Comparison of ENCODE assay signal across 1 cellular context in the genomic region with DNA sequence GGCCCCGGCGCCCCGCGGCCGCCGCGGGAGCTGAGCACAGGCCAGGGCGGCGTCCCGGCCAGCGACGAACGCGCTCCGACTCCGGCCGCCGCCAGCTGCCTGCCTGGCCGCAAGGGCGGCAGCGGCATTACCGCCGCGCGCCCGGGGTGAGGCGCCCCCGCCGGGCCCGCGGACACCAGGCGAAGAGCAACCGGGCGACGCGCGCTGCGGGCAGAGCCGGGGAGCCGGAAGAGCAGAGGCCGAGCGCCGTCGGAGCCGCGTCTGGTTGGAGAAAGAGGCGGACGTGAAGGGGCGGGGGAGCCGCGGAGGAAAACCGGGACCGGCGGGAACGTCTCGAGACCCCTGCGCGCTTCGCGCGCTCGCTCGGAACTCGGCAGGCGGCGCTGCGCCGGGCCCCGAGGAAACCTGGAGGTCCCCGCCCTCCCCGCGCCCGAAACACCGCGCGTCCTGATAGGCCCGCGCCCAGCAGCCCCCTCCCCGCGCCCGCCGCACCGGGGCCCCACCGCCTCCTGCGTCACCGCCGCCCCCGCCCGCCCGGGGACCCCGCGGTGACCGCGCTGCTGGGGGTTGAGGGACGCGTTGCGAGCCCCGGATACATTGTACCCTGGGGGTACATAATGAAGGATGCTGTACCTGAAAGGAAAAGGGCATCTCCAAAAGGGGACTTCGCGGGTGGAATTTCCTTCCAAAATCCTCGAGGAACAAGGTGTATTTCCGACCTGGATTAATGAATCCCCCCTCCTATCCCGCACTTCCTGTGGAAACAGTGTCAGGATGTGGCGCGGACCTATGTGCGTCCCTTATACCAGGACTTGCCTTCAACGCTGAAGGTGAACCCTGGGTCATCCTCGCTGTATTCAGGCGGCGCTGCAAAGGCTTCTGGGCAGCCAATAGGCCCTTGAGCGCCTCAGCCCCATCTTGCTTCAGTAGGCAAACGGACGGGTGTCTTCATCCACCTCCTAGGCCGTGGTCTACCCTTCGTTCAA.
A peak's percentile ranks its signal among the peaks of the same experiment; 100 is the strongest.
TF ChIP-seq lines count a peak whose summit lies in the region.

No MANE protein-coding gene starts in this region.

TF ChIP-seq in GM12878, 131 proteins besides CTCF, POLR2A, EP300 and RAD21 (continued from another document):
- TF ChIP-seq TARDBP (IDR thresholded peaks at IDR 0.05; ENCODE audit: borderline replicate concordance): no peak
- no peak for TF ChIP-seq NFXL1 (IDR thresholded peaks at IDR 0.05; ENCODE audit: borderline replicate concordance)
- TF ChIP-seq EGR1 (IDR thresholded peaks at IDR 0.05; ENCODE audit: borderline replicate concordance in 1 of 2, low read depth in 2 of 2, low read length in 2 of 2): peak in 1 of 2 experiments; percentile 89; a peak in 2 of 3 replicates
- TF ChIP-seq RELA (IDR thresholded peaks at IDR 0.05; ENCODE audit: borderline replicate concordance, partially characterized antibody): peak; percentile 40
- peak; percentile 51; the same call in 1 of the 2 replicates for TF ChIP-seq CBX5 (IDR thresholded peaks at IDR 0.05; ENCODE audit: low read depth)
- TF ChIP-seq ZNF207 (IDR thresholded peaks at IDR 0.05; ENCODE audit: borderline replicate concordance): 0 out of 2 replicates have a peak, but pooled peaks have one; percentile 51
- no peak for TF ChIP-seq ATF7 (IDR thresholded peaks at IDR 0.05; ENCODE audit: low read depth)
- TF ChIP-seq TCF7 (IDR thresholded peaks at IDR 0.05; ENCODE audit: borderline replicate concordance): no peak
- TF ChIP-seq, protein P1, sequence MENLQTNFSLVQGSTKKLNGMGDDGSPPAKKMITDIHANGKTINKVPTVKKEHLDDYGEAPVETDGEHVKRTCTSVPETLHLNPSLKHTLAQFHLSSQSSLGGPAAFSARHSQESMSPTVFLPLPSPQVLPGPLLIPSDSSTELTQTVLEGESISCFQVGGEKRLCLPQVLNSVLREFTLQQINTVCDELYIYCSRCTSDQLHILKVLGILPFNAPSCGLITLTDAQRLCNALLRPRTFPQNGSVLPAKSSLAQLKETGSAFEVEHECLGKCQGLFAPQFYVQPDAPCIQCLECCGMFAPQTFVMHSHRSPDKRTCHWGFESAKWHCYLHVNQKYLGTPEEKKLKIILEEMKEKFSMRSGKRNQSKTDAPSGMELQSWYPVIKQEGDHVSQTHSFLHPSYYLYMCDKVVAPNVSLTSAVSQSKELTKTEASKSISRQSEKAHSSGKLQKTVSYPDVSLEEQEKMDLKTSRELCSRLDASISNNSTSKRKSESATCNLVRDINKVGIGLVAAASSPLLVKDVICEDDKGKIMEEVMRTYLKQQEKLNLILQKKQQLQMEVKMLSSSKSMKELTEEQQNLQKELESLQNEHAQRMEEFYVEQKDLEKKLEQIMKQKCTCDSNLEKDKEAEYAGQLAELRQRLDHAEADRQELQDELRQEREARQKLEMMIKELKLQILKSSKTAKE (IDR thresholded peaks at IDR 0.05; ENCODE audit: low read depth, poor library complexity, severe bottlenecking): no peak
- TF ChIP-seq EED (IDR thresholded peaks at IDR 0.05; ENCODE audit: low read depth): peak; percentile 12; the same call in 1 of the 2 replicates
- peak in 1 of 2 experiments; percentile 37; a peak in 1 of 4 replicates for TF ChIP-seq SRF (IDR thresholded peaks at IDR 0.05; ENCODE audit: low read depth in 2 of 2, low read length in 2 of 2)
- no peak for TF ChIP-seq RFX5 (IDR thresholded peaks at IDR 0.05; ENCODE audit: low read depth, low read length)
- TF ChIP-seq SMAD5 (IDR thresholded peaks at IDR 0.05; ENCODE audit: low read depth): no peak
- peak; percentile 87 for TF ChIP-seq GATAD2B (conservative IDR thresholded peaks at IDR 0.05; ENCODE audit: low read depth)
- peak; percentile 45; the same call in 1 of the 2 replicates for TF ChIP-seq TCF3 (IDR thresholded peaks at IDR 0.05; ENCODE audit: borderline replicate concordance, insufficient read depth, low read depth, low read length)
- TF ChIP-seq, protein P2, sequence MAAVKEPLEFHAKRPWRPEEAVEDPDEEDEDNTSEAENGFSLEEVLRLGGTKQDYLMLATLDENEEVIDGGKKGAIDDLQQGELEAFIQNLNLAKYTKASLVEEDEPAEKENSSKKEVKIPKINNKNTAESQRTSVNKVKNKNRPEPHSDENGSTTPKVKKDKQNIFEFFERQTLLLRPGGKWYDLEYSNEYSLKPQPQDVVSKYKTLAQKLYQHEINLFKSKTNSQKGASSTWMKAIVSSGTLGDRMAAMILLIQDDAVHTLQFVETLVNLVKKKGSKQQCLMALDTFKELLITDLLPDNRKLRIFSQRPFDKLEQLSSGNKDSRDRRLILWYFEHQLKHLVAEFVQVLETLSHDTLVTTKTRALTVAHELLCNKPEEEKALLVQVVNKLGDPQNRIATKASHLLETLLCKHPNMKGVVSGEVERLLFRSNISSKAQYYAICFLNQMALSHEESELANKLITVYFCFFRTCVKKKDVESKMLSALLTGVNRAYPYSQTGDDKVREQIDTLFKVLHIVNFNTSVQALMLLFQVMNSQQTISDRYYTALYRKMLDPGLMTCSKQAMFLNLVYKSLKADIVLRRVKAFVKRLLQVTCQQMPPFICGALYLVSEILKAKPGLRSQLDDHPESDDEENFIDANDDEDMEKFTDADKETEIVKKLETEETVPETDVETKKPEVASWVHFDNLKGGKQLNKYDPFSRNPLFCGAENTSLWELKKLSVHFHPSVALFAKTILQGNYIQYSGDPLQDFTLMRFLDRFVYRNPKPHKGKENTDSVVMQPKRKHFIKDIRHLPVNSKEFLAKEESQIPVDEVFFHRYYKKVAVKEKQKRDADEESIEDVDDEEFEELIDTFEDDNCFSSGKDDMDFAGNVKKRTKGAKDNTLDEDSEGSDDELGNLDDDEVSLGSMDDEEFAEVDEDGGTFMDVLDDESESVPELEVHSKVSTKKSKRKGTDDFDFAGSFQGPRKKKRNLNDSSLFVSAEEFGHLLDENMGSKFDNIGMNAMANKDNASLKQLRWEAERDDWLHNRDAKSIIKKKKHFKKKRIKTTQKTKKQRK (IDR thresholded peaks at IDR 0.05; ENCODE audit: low read depth, low read length): no peak
- peak; percentile 41 for TF ChIP-seq POLR2AphosphoS5 (IDR thresholded peaks at IDR 0.05; ENCODE audit: low read length)
- TF ChIP-seq SREBF2 (IDR thresholded peaks at IDR 0.05; ENCODE audit: low read length): no peak
- TF ChIP-seq, protein P3, sequence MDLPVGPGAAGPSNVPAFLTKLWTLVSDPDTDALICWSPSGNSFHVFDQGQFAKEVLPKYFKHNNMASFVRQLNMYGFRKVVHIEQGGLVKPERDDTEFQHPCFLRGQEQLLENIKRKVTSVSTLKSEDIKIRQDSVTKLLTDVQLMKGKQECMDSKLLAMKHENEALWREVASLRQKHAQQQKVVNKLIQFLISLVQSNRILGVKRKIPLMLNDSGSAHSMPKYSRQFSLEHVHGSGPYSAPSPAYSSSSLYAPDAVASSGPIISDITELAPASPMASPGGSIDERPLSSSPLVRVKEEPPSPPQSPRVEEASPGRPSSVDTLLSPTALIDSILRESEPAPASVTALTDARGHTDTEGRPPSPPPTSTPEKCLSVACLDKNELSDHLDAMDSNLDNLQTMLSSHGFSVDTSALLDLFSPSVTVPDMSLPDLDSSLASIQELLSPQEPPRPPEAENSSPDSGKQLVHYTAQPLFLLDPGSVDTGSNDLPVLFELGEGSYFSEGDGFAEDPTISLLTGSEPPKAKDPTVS (IDR thresholded peaks at IDR 0.05; ENCODE audit: low read depth, low read length): no peak
- 0 out of 2 replicates have a peak, but pooled peaks have one; percentile 40 for TF ChIP-seq MTA3 (IDR thresholded peaks at IDR 0.05; ENCODE audit: borderline replicate concordance, low read length)
- 0 out of 2 replicates have a peak, but pooled peaks have one; percentile 13 for TF ChIP-seq GABPA (IDR thresholded peaks at IDR 0.05; ENCODE audit: low read depth)
TF ChIP-seq in GM12878: peak in this region for 43.
